ENCODE assay signal across 8 cellular contexts in genomic region chr12:57842342-57843294, GRCh38. TPM values are rescaled to one million over a fixed set of nuclear protein-coding genes. Genes with fewer than 3 reads are reported as not detected.
DNase-seq lines count a peak whose midpoint lies in the region; ATAC-seq, FAIRE-seq and TF ChIP-seq lines count a peak whose summit lies in the region.

No MANE protein-coding gene starts in this region.

- POLR2A ChIA-PET in GM10248 (lab: Yijun Ruan, JAX), result no interaction called here

- CTCF ChIA-PET in GM10248 (lab: Yijun Ruan, JAX), result interaction anchor here (0.9 to 12.3 kb wide), 9 partner anchors 9 to 62 kb away, joined by 3 to 279 read pairs (median 4); partner anchors contain the start of gene AVIL

- peaks cover 59% of the 10 kb centered on the region for H3K4me1 Mint-ChIP-seq in T-helper 1 cell treated with Interleukin-12 subunit alpha and Interleukin-12 subunit beta and Interleukin-4 antibody, amounts not matched to agents 30 μg/mL and 1 μg/mL, for 36 hours (ENCODE audit: low read depth)

- H3K4me2 ChIP-seq in skeletal muscle satellite cell (ENCODE audit: low read length), result peak overlapping the region; percentile 92

- no peaks in the 10 kb centered on the region for H3K27me3 ChIP-seq in esophagus muscularis mucosa
- no peaks in the 10 kb centered on the region for H3K27me3 ChIP-seq in skeletal muscle satellite cell (ENCODE audit: control insufficient read depth, insufficient read depth, low read length)

- H3K9me3 Mint-ChIP-seq in T-helper 1 cell treated with Interleukin-12 subunit alpha and Interleukin-12 subunit beta and Interleukin-4 antibody, amounts not matched to agents 30 μg/mL and 1 μg/mL, for 36 hours, result no peaks in the 10 kb centered on the region

- TF ChIP-seq CTCF in esophagus muscularis mucosa (IDR thresholded peaks at IDR 0.05) (no peak), GM10248 (IDR thresholded peaks at IDR 0.05; ENCODE audit: control extremely low read depth, extremely low read depth, low read depth, missing control alignments) (no peak)

- H3K36me3 ChIP-seq in esophagus muscularis mucosa (no peaks in the 10 kb centered on the region), skeletal muscle satellite cell (ENCODE audit: insufficient read depth, low read length) (no peaks in the 10 kb centered on the region)

- H3K4me1 ChIP-seq in esophagus muscularis mucosa (peaks cover 72 to 77% (median 75%) of the 10 kb centered on the region in 4 donors), skeletal muscle satellite cell (ENCODE audit: control insufficient read depth, insufficient read depth, low read length) (peaks cover 63% of the 10 kb centered on the region)

- TF ChIP-seq POLR2A in esophagus muscularis mucosa (IDR thresholded peaks at IDR 0.05; ENCODE audit: low read depth), result no peak

- peak overlapping the region; percentile 69 for H3K4me3 Mint-ChIP-seq in T-helper 1 cell treated with Interleukin-12 subunit alpha and Interleukin-12 subunit beta and Interleukin-4 antibody, amounts not matched to agents 30 μg/mL and 1 μg/mL, for 36 hours

- H3K36me3 Mint-ChIP-seq in T-helper 1 cell treated with Interleukin-12 subunit alpha and Interleukin-12 subunit beta and Interleukin-4 antibody, amounts not matched to agents 30 μg/mL and 1 μg/mL, for 36 hours (ENCODE audit: low read depth), result no peaks in the 10 kb centered on the region

- WGBS in esophagus muscularis mucosa, result 21% methylated on average over 14 of the region's 14 CpGs

- H3K4me3 ChIP-seq in esophagus muscularis mucosa (peak overlapping the region; percentile 84 to 100 (median 98)), skeletal muscle satellite cell (ENCODE audit: low read length) (peak overlapping the region; percentile 99)

- H3K27ac Mint-ChIP-seq in T-helper 1 cell treated with Interleukin-12 subunit alpha and Interleukin-12 subunit beta and Interleukin-4 antibody, amounts not matched to agents 30 μg/mL and 1 μg/mL, for 36 hours, result no peak overlapping the region

- peak; percentile 63 for FAIRE-seq in GM19239 (lab: Jason Lieb, UNC)

- peak overlapping the region; percentile 99 to 100 (median 100) for H3K27ac ChIP-seq in esophagus muscularis mucosa (replicated peaks in 1 of 4)

- DNase-seq in GM19239 (ENCODE audit: insufficient read length, low spot score), result no peak
- no peak for DNase-seq in esophagus muscularis mucosa (ENCODE audit: extremely low spot score)
- DNase-seq in GM10248 (ENCODE audit: extremely low spot score), result no peak
- DNase-seq in NCI-H2081 treated with DMSO at 0.1 percent for 48 hours (lab: John Stamatoyannopoulos, UW), result no peak

- ATAC-seq in HG03159 (IDR thresholded peaks at IDR 0.05; ENCODE audit: unreplicated experiment), result no peak
- no peak for ATAC-seq in HG02588 (IDR thresholded peaks at IDR 0.05; ENCODE audit: unreplicated experiment)

- intact Hi-C loops in esophagus muscularis mucosa (cut with DNase I), result loop anchor here (2.0 kb wide), 1 partner anchor 54 kb away; no protein-coding TSS in a partner anchor

- no peak for TF ChIP-seq EP300 in esophagus muscularis mucosa (IDR thresholded peaks at IDR 0.05)

- H3K9me3 ChIP-seq in esophagus muscularis mucosa, result no peaks in the 10 kb centered on the region
- no peaks in the 10 kb centered on the region for H3K9me3 ChIP-seq in skeletal muscle satellite cell (replicated peaks; ENCODE audit: low read length)

- no peaks in the 10 kb centered on the region for H3K27me3 Mint-ChIP-seq in T-helper 1 cell treated with Interleukin-12 subunit alpha and Interleukin-12 subunit beta and Interleukin-4 antibody, amounts not matched to agents 30 μg/mL and 1 μg/mL, for 36 hours (ENCODE audit: low read depth)

- H3K9ac ChIP-seq in skeletal muscle satellite cell (ENCODE audit: low read depth, low read length), result peak overlapping the region; percentile 42

RNA-seq across cellular contexts. Expression of gene CTDSP2, which starts 3.9 kb away (rescaled TPM):
- 100 to 1,000 TPM; 127 to 249 (median 196) TPM for total RNA-seq in esophagus muscularis mucosa
- 38.8 and 41.3 TPM in 2 replicates for total RNA-seq in skeletal muscle satellite cell (2012; rRNA removed)

RNA-seq across cellular contexts. Expression of gene AVIL, which starts 24.1 kb away (rescaled TPM):
- 1 to 10 TPM; 2.2 to 5.8 (median 2.8) TPM for total RNA-seq in esophagus muscularis mucosa
- total RNA-seq in skeletal muscle satellite cell (2012; rRNA removed), result 0.87 and 1.0 TPM in 2 replicates
